ENCODE assay signal across 11 cellular contexts in genomic region chr6:23348185-23348584, GRCh38.
"Had no signal": no experiment of that assay in that cellular context is flagged by ENCODE, and none has a peak within 500 bp of the region (broad histone marks: within the 10 kb centered on the region; RNA-seq: fewer than 3 reads in every experiment).

No MANE protein-coding gene starts in this region.

- FAIRE-seq: H1, H54 had no signal

- H3K9ac ChIP-seq: GM23248 had no signal

- DNase-seq: GM23248, GOT3, H7, H9, HCEC 1CT, HFFc6 had no signal

- H3K4me3 Mint-ChIP-seq: GM23338, H9, HFFc6 had no signal

- H3K4me1 Mint-ChIP-seq: GM23338, H9 had no signal

- H2AFZ ChIP-seq: GM23248, GM23338 had no signal

- ATAC-seq: GM23338, HCT116 had no signal

- H3K4me2 ChIP-seq: GM23338 had no signal

- H3K27ac Mint-ChIP-seq: GM23338, H9, HFFc6 had no signal

- H3K9me3 ChIP-seq: HAP-1 had no signal

- H3K27ac ChIP-seq: GM23248 had no signal

- H3K4me3 ChIP-seq: GM23248, GM23338, HAP-1 had no signal

- H3K36me3 ChIP-seq: HAP-1 had no signal

- H3K4me1 ChIP-seq: HAP-1 had no signal
